Comparison of ENCODE assay signal across 16 cellular contexts in the genomic region with DNA sequence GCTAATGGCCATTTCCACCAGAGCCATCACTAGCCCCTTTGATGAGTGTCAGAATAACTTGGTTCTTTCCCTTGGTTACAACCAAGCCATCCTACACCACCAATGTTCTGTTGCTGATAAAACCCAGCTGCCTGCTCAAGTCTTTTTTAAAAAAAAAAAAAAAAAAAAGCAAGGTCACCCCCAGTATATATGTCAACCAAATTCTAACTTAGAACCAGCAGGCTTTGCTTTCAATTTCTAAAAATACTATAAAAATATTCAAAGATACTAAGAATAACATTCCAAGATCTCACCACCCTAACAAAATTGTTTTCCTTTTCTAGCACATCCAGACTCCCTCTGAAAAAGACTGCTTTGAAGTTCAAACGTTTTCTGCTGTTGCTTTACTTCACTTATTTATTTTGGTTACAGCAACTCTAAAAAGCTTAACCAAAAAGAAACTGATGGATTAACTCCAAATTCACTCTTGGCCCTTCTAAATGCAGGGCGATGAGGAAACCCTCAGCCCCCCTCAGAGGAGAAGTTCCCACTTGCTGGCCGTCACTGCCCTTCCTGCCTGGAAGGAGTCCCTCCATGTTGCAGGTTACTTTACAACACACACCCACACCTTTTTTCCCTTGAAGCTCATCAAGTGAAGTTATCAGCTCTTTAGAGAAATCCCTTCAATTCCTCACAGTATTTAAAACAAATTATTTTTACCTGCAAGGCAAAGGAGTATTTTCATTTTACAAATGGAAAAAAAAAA. TPM values are rescaled to one million over a fixed set of nuclear protein-coding genes. Genes with fewer than 3 reads are reported as not detected.
DNase-seq lines count a peak whose midpoint lies in the region; ATAC-seq and TF ChIP-seq lines count a peak whose summit lies in the region.
"Had no signal": no experiment of that assay in that cellular context is flagged by ENCODE, and none has a peak within 500 bp of the region (broad histone marks: within the 10 kb centered on the region; RNA-seq: fewer than 3 reads in every experiment).

No MANE protein-coding gene starts in this region.

- peaks cover 1% of the 10 kb centered on the region for H3K79me1 ChIP-seq in H9 (ENCODE audit: insufficient read depth, low read depth, low read length, poor library complexity, severe bottlenecking)

- CTCF ChIA-PET in HEK293T (lab: Yijun Ruan, JAX): no interaction called here

- POLR2A ChIA-PET in HEK293T (lab: Yijun Ruan, JAX): interaction anchor here (1.0 kb wide), 1 partner anchor 53 kb away, joined by 4 read pairs; no protein-coding TSS in a partner anchor

- H3K4me2 ChIP-seq in H9 (ENCODE audit: insufficient read depth, insufficient read length, low read length): no peak overlapping the region

- H3K9me3 Mint-ChIP-seq in H9: no peaks in the 10 kb centered on the region; a peak in 1 of 5 replicates
- no peaks in the 10 kb centered on the region for H3K9me3 Mint-ChIP-seq in activated naive CD8-positive, alpha-beta T cell (ENCODE audit: low read depth)
- no peaks in the 10 kb centered on the region for H3K9me3 Mint-ChIP-seq in stimulated activated naive CD8-positive, alpha-beta T cell treated with anti-CD3 and anti-CD28 coated beads, Interleukin-15, amount 100 ng/mL, for 72 hours
- H3K9me3 Mint-ChIP-seq: activated T-cell treated with anti-CD3 and anti-CD28 coated beads, Interleukin-2, amount 50 U/mL, for 4 hours; CD8-positive, alpha-beta memory T cell had no signal

- H3K79me2 ChIP-seq in H9 (ENCODE audit: insufficient read depth, low read length): peaks cover 32% of the 10 kb centered on the region; the same call in 1 of the 2 replicates

- H3K27me3 ChIP-seq in H9 (ENCODE audit: insufficient read depth, low read length): no peaks in the 10 kb centered on the region
- H3K27me3 ChIP-seq: body of pancreas had no signal

- no peaks in the 10 kb centered on the region for H3K9me3 ChIP-seq in H9 (ENCODE audit: control insufficient read depth, low read depth, low read length)
- H3K9me3 ChIP-seq: body of pancreas had no signal

- ATAC-seq in stimulated activated naive CD8-positive, alpha-beta T cell treated with anti-CD3 and anti-CD28 coated beads, Interleukin-15, amount 100 ng/mL, for 72 hours: no peak
- no peak for ATAC-seq in HG03460 (IDR thresholded peaks at IDR 0.05; ENCODE audit: unreplicated experiment)
- ATAC-seq: activated T-cell treated with anti-CD3 and anti-CD28 coated beads, Interleukin-2, amount 50 U/mL, for 4 hours; body of pancreas had no signal

- H3K9ac ChIP-seq in H9 (ENCODE audit: extremely low read depth, insufficient read length, low read length): no peak overlapping the region

- H2BK5ac ChIP-seq in H9 (ENCODE audit: insufficient read length, low read length): no peak overlapping the region

- H3K27ac ChIP-seq in H9 (ENCODE audit: insufficient read length, low read depth, low read length): no peak overlapping the region
- H3K27ac ChIP-seq: body of pancreas had no signal

- no peak overlapping the region for H4K91ac ChIP-seq in H9 (ENCODE audit: insufficient read length, low read depth, low read length)

- peaks cover 2% of the 10 kb centered on the region; the same call in 1 of the 2 replicates for H3K4me1 ChIP-seq in H9 (ENCODE audit: insufficient read depth, low read length)
- H3K4me1 ChIP-seq: body of pancreas had no signal

- H3K23me2 ChIP-seq in H9 (ENCODE audit: insufficient read length, low read depth, low read length, poor library complexity, severe bottlenecking): no peaks in the 10 kb centered on the region

- H2AK5ac ChIP-seq in H9 (ENCODE audit: insufficient read length, low read length): no peak overlapping the region

- H3K18ac ChIP-seq in H9 (ENCODE audit: insufficient read length, low read depth, low read length): no peak overlapping the region

- H2AFZ ChIP-seq in H9 (ENCODE audit: low read length): no peak overlapping the region

- no peak overlapping the region for H3K23ac ChIP-seq in H9 (ENCODE audit: insufficient read length, low read depth, low read length)

- no peak overlapping the region for H2BK20ac ChIP-seq in H9 (ENCODE audit: low read depth, low read length, poor library complexity, severe bottlenecking)

- H3K14ac ChIP-seq in H9 (ENCODE audit: insufficient read depth, low read length): no peak overlapping the region

- no peak overlapping the region for H2BK120ac ChIP-seq in H9 (ENCODE audit: low read depth, low read length, poor library complexity, severe bottlenecking)

- H4K5ac ChIP-seq in H9 (ENCODE audit: insufficient read length, low read depth, low read length): no peak overlapping the region

- H2BK15ac ChIP-seq in H9 (ENCODE audit: low read depth, low read length): no peak overlapping the region

- no peak overlapping the region for H3K56ac ChIP-seq in H9 (ENCODE audit: insufficient read length, low read depth, low read length)

- no peak overlapping the region for H3K4ac ChIP-seq in H9 (ENCODE audit: low read depth, low read length)

- no peak overlapping the region for H3K4me3 Mint-ChIP-seq in H9
- H3K4me3 Mint-ChIP-seq in activated naive CD8-positive, alpha-beta T cell: peak overlapping the region; percentile 67
- peak overlapping the region; percentile 33 to 42 for H3K4me3 Mint-ChIP-seq in stimulated activated naive CD8-positive, alpha-beta T cell treated with anti-CD3 and anti-CD28 coated beads, Interleukin-15, amount 100 ng/mL, for 72 hours
- H3K4me3 Mint-ChIP-seq: activated T-cell treated with anti-CD3 and anti-CD28 coated beads, Interleukin-2, amount 50 U/mL, for 4 hours had no signal

- H2BK12ac ChIP-seq in H9 (ENCODE audit: insufficient read length, low read depth, low read length): no peak overlapping the region

- no peak for TF ChIP-seq CTCF in H9 (conservative IDR thresholded peaks at IDR 0.05)

- peaks cover 16 to 18% of the 10 kb centered on the region in 2 experiments for H3K4me1 Mint-ChIP-seq in H9
- peaks cover 80% of the 10 kb centered on the region for H3K4me1 Mint-ChIP-seq in activated naive CD8-positive, alpha-beta T cell (ENCODE audit: low read depth)
- peaks cover 84% of the 10 kb centered on the region for H3K4me1 Mint-ChIP-seq in stimulated activated naive CD8-positive, alpha-beta T cell treated with anti-CD3 and anti-CD28 coated beads, Interleukin-15, amount 100 ng/mL, for 72 hours

- peaks cover 0 to 5% (median 2%) of the 10 kb centered on the region in 3 experiments; a peak in 4 of 7 replicates for H3K36me3 Mint-ChIP-seq in H9 (ENCODE audit: insufficient read depth in 1 of 3, low read depth in 3 of 3)
- H3K36me3 Mint-ChIP-seq in activated naive CD8-positive, alpha-beta T cell: peaks cover 2% of the 10 kb centered on the region

- H3K27ac Mint-ChIP-seq in H9: peak overlapping the region; percentile 24 to 47 (median 45); a peak in 4 of 7 replicates
- H3K27ac Mint-ChIP-seq in activated naive CD8-positive, alpha-beta T cell: peak overlapping the region; percentile 71
- H3K27ac Mint-ChIP-seq in stimulated activated naive CD8-positive, alpha-beta T cell treated with anti-CD3 and anti-CD28 coated beads, Interleukin-15, amount 100 ng/mL, for 72 hours: peak overlapping the region in 1 of 2 donors; percentile 31
- H3K27ac Mint-ChIP-seq: progenitor cell of endocrine pancreas had no signal

- no peak overlapping the region for H3T11ph ChIP-seq in H9 (ENCODE audit: low read length)

- H4K8ac ChIP-seq in H9 (replicated peaks; ENCODE audit: insufficient read length, low read depth, low read length): no peak overlapping the region

- DNase-seq in H9 (no peak), hepatic stellate cell (ENCODE audit: low spot score) (peak; percentile 62), retina (no peak), HEK293T (ENCODE audit: extremely low spot score) (no peak)
- DNase-seq in stimulated activated naive CD8-positive, alpha-beta T cell treated with anti-CD3 and anti-CD28 coated beads, Interleukin-15, amount 100 ng/mL, for 72 hours: no peak
- DNase-seq: activated T-cell treated with anti-CD3 and anti-CD28 coated beads, Interleukin-2, amount 50 U/mL, for 4 hours; body of pancreas; CD8-positive, alpha-beta memory T cell; Kasumi-1; mesendoderm; NCI-H2029 treated with DMSO at 0.1 percent for 48 hours; stimulated activated CD4-positive, alpha-beta T cell treated with anti-CD3 and anti-CD28 coated beads, Interleukin-4, amount 100 ng/mL, for 1 hour; stimulated activated naive CD4-positive, alpha-beta T cell had no signal

- H4K20me1 ChIP-seq in H9 (ENCODE audit: control insufficient read depth, insufficient read depth, insufficient read length): peaks cover 2% of the 10 kb centered on the region

- no peaks in the 10 kb centered on the region for H3K27me3 Mint-ChIP-seq in H9 (ENCODE audit: low read depth)
- H3K27me3 Mint-ChIP-seq in activated naive CD8-positive, alpha-beta T cell: no peaks in the 10 kb centered on the region
- no peaks in the 10 kb centered on the region for H3K27me3 Mint-ChIP-seq in stimulated activated naive CD8-positive, alpha-beta T cell treated with anti-CD3 and anti-CD28 coated beads, Interleukin-15, amount 100 ng/mL, for 72 hours
- H3K27me3 Mint-ChIP-seq: CD8-positive, alpha-beta memory T cell; progenitor cell of endocrine pancreas had no signal

- WGBS in H9 (ENCODE audit: extremely low coverage, insufficient read length, low lambda C conversion rate): no CpG with 5 or more reads among the region's 3 CpGs

TF ChIP-seq in HEK293T, 16 proteins besides CTCF, POLR2A, EP300 and RAD21:
- TF ChIP-seq CTBP1 (IDR thresholded peaks at IDR 0.05; ENCODE audit: borderline replicate concordance): no peak
- no peak for TF ChIP-seq L3MBTL2 (conservative IDR thresholded peaks at IDR 0.05)
- TF ChIP-seq ARNT (IDR thresholded peaks at IDR 0.05): no peak
- TF ChIP-seq FOXM1 (IDR thresholded peaks at IDR 0.05; ENCODE audit: borderline replicate concordance): no peak
- no peak for TF ChIP-seq ELF4 (IDR thresholded peaks at IDR 0.05)
- no peak for TF ChIP-seq TARDBP (IDR thresholded peaks at IDR 0.05)
- no peak for TF ChIP-seq SP1 (IDR thresholded peaks at IDR 0.05)
- no peak for TF ChIP-seq SUZ12 (IDR thresholded peaks at IDR 0.05)
- TF ChIP-seq NFRKB (IDR thresholded peaks at IDR 0.05): no peak
- TF ChIP-seq ZNF384 (IDR thresholded peaks at IDR 0.05): no peak
- TF ChIP-seq LEF1 (IDR thresholded peaks at IDR 0.05; ENCODE audit: borderline replicate concordance): no peak
- TF ChIP-seq, protein P1, sequence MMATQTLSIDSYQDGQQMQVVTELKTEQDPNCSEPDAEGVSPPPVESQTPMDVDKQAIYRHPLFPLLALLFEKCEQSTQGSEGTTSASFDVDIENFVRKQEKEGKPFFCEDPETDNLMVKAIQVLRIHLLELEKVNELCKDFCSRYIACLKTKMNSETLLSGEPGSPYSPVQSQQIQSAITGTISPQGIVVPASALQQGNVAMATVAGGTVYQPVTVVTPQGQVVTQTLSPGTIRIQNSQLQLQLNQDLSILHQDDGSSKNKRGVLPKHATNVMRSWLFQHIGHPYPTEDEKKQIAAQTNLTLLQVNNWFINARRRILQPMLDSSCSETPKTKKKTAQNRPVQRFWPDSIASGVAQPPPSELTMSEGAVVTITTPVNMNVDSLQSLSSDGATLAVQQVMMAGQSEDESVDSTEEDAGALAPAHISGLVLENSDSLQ (IDR thresholded peaks at IDR 0.05): no peak
- no peak for TF ChIP-seq FOXK2 (IDR thresholded peaks at IDR 0.05)
- TF ChIP-seq FOXA1 (IDR thresholded peaks at IDR 0.05): no peak
TF ChIP-seq in HEK293T: peak in this region for 0.

RNA-seq across cellular contexts. Expression of gene UXS1, which starts 10.8 kb away (rescaled TPM):
- 46.3 and 48.4 TPM in 2 replicates for total RNA-seq in H9 (2021)

Comparison
In these comparisons a context has a peak if more than half of its experiments do, and no peak if none do; other contexts are left out.
1. H3K4me3 Mint-ChIP-seq: peak in activated naive CD8-positive, alpha-beta T cell (single experiment) and stimulated activated naive CD8-positive, alpha-beta T cell treated with anti-CD3 and anti-CD28 coated beads, Interleukin-15, amount 100 ng/mL, for 72 hours (2 of 2); none in H9 (0 of 2).